1 cellular context compared by ENCODE assay signal in genomic region chr6:137731960-137732616, GRCh38.
TF ChIP-seq lines count a peak whose summit lies in the region.

No MANE protein-coding gene starts in this region.

TF ChIP-seq in HepG2, 621 proteins besides CTCF, POLR2A, EP300 and RAD21 (continued from another document and continues in another):
- TF ChIP-seq ATF6 (CRISPR knock-in tag; conservative IDR thresholded peaks at IDR 0.05) (no peak), KDM5A (IDR thresholded peaks at IDR 0.05; ENCODE audit: borderline replicate concordance, low read length) (peak; percentile 55; the same call in 1 of the 2 replicates), ZNF18 (CRISPR knock-in tag; IDR thresholded peaks at IDR 0.05; ENCODE audit: insufficient replicate concordance) (no peak), ZNF33A (CRISPR knock-in tag; IDR thresholded peaks at IDR 0.05; ENCODE audit: borderline replicate concordance) (no peak), BHLHE40 (IDR thresholded peaks at IDR 0.05; ENCODE audit: low read length) (0 out of 2 replicates have a peak, but pooled peaks have one; percentile 32), NFIB (CRISPR knock-in tag; IDR thresholded peaks at IDR 0.05; ENCODE audit: borderline replicate concordance) (no peak), TCF12 (IDR thresholded peaks at IDR 0.05) (no peak), TCF12 (CRISPR knock-in tag; IDR thresholded peaks at IDR 0.05) (no peak), JUND (CRISPR knock-in tag; IDR thresholded peaks at IDR 0.05) (peak; percentile 98), TCF7L2 (IDR thresholded peaks at IDR 0.05; ENCODE audit: low read depth, low read length) (peak; percentile 90), ZMAT5 (CRISPR knock-in tag; IDR thresholded peaks at IDR 0.05; ENCODE audit: borderline replicate concordance, low read depth) (no peak), ZNF660 (CRISPR knock-in tag; IDR thresholded peaks at IDR 0.05; ENCODE audit: borderline replicate concordance, low read depth) (no peak), KDM1A (CRISPR knock-in tag; IDR thresholded peaks at IDR 0.05) (peak; percentile 88), POLR2AphosphoS5 (IDR thresholded peaks at IDR 0.05; ENCODE audit: low read depth, low read length) (peak; percentile 87), ZNF20 (CRISPR knock-in tag; IDR thresholded peaks at IDR 0.05) (no peak), RBFOX2 (IDR thresholded peaks at IDR 0.05; ENCODE audit: low read depth, low read length) (no peak), KAT7 (CRISPR knock-in tag; IDR thresholded peaks at IDR 0.05; ENCODE audit: borderline replicate concordance) (no peak; the same call in 1 of the 2 replicates), ZIK1 (CRISPR knock-in tag; IDR thresholded peaks at IDR 0.05; ENCODE audit: borderline replicate concordance, low read depth) (no peak), CSRNP1 (CRISPR knock-in tag; IDR thresholded peaks at IDR 0.05) (no peak), ZNF30 (CRISPR knock-in tag; IDR thresholded peaks at IDR 0.05) (no peak), TBP (CRISPR knock-in tag; IDR thresholded peaks at IDR 0.05) (0 out of 2 replicates have a peak, but pooled peaks have one; percentile 21), PAF1 (CRISPR knock-in tag; IDR thresholded peaks at IDR 0.05) (no peak), ZNF678 (CRISPR knock-in tag; IDR thresholded peaks at IDR 0.05) (no peak), MXD1 (CRISPR knock-in tag; IDR thresholded peaks at IDR 0.05) (no peak), ZNF724P (CRISPR knock-in tag; IDR thresholded peaks at IDR 0.05; ENCODE audit: borderline replicate concordance) (no peak), RBM22 (optimal IDR thresholded peaks at IDR 0.05; ENCODE audit: low read length) (no peak), ZNF441 (CRISPR knock-in tag; IDR thresholded peaks at IDR 0.05; ENCODE audit: borderline replicate concordance) (0 out of 2 replicates have a peak, but pooled peaks have one; percentile 35), REL (CRISPR knock-in tag; conservative IDR thresholded peaks at IDR 0.05) (no peak), ZNF776 (CRISPR knock-in tag; IDR thresholded peaks at IDR 0.05) (no peak), ATF1 (CRISPR knock-in tag; IDR thresholded peaks at IDR 0.05) (peak; percentile 74), ZNF780A (CRISPR knock-in tag; IDR thresholded peaks at IDR 0.05) (no peak), JUN (CRISPR knock-in tag; IDR thresholded peaks at IDR 0.05) (peak; percentile 90), ATRX (CRISPR knock-in tag; IDR thresholded peaks at IDR 0.05; ENCODE audit: borderline replicate concordance) (no peak), CSRNP2 (CRISPR knock-in tag; conservative IDR thresholded peaks at IDR 0.05; ENCODE audit: low read depth) (no peak), SMC3 (IDR thresholded peaks at IDR 0.05; ENCODE audit: low read length) (peak; percentile 52), ZBTB40 (IDR thresholded peaks at IDR 0.05) (no peak), ZBTB40 (CRISPR knock-in tag; IDR thresholded peaks at IDR 0.05) (no peak; the same call in 1 of the 2 replicates), CHCHD3 (CRISPR knock-in tag; IDR thresholded peaks at IDR 0.05) (no peak), NR2F2 (IDR thresholded peaks at IDR 0.05; ENCODE audit: borderline replicate concordance, low read depth) (no peak; the same call in 1 of the 2 replicates), KLF11 (CRISPR knock-in tag; IDR thresholded peaks at IDR 0.05) (peak; percentile 76; the same call in 1 of the 2 replicates), ZBTB34 (CRISPR knock-in tag; IDR thresholded peaks at IDR 0.05) (peak; percentile 25; the same call in 1 of the 2 replicates), ZNF605 (CRISPR knock-in tag; IDR thresholded peaks at IDR 0.05) (no peak; the same call in 1 of the 2 replicates), IRF9 (CRISPR knock-in tag; IDR thresholded peaks at IDR 0.05; ENCODE audit: borderline replicate concordance) (no peak), SYNCRIP (IDR thresholded peaks at IDR 0.05; ENCODE audit: insufficient read depth, low read depth, low read length) (no peak), ZNF572 (CRISPR knock-in tag; IDR thresholded peaks at IDR 0.05) (no peak), DR1 (CRISPR knock-in tag; IDR thresholded peaks at IDR 0.05) (no peak), KLF12 (CRISPR knock-in tag; IDR thresholded peaks at IDR 0.05; ENCODE audit: borderline replicate concordance) (no peak), SALL1 (CRISPR knock-in tag; IDR thresholded peaks at IDR 0.05) (peak; percentile 63; the same call in 1 of the 2 replicates), SKI (IDR thresholded peaks at IDR 0.05; ENCODE audit: partially characterized antibody) (peak; percentile 50)
